ENCODE assay signal across 21 cellular contexts in genomic region chr1:94180650-94181049, GRCh38. TPM values are rescaled to one million over a fixed set of nuclear protein-coding genes. Genes with fewer than 3 reads are reported as not detected.
A peak's percentile ranks its signal among the peaks of the same experiment; 100 is the strongest.
DNase-seq lines count a peak whose midpoint lies in the region; FAIRE-seq and TF ChIP-seq lines count a peak whose summit lies in the region.
"Had no signal": no experiment of that assay in that cellular context is flagged by ENCODE, and none has a peak within 500 bp of the region (broad histone marks: within the 10 kb centered on the region; RNA-seq: fewer than 3 reads in every experiment).

No MANE protein-coding gene starts in this region.

- no peak overlapping the region for H3K4me3 Mint-ChIP-seq in activated naive CD4-positive, alpha-beta T cell treated with anti-CD3 and anti-CD28 coated beads, Interleukin-2, amount 10 ng/mL, durations not matched to agents 7 days and 5 days
- H3K4me3 Mint-ChIP-seq in CD8-positive, alpha-beta memory T cell: no peak overlapping the region
- H3K4me3 Mint-ChIP-seq: CD8-positive, alpha-beta T cell had no signal

- intact Hi-C loops in PC-9 (cut with micrococcal nuclease; ENCODE audit: unreplicated experiment) (no loop called here), endothelial cell of umbilical vein (cut with micrococcal nuclease) (loop anchor here (2.0 to 5.0 kb wide), 2 partner anchors 120 to 152 kb away; no protein-coding TSS in a partner anchor)

- peaks cover 5% of the 10 kb centered on the region for H3K27me3 Mint-ChIP-seq in activated naive CD4-positive, alpha-beta T cell treated with anti-CD3 and anti-CD28 coated beads, Interleukin-2, amount 10 ng/mL, durations not matched to agents 7 days and 5 days
- peaks cover 6 to 31% of the 10 kb centered on the region in 2 donors for H3K27me3 Mint-ChIP-seq in CD8-positive, alpha-beta memory T cell

- DNase-seq in GM23248 (peak; percentile 22), PC-9 (no peak), endothelial cell of umbilical vein (ENCODE audit: low read depth, low spot score) (peak; percentile 49), NCI-H748 treated with DMSO at 0.1 percent for 48 hours (lab: John Stamatoyannopoulos, UW) (no peak)
- DNase-seq in NK-92 treated with Interleukin-12 subunit alpha and Interleukin-12 subunit beta, amount 100 ng/mL, for 24 hours (lab: John Stamatoyannopoulos, UW): no peak
- DNase-seq in activated naive CD4-positive, alpha-beta T cell treated with anti-CD3 and anti-CD28 coated beads, Interleukin-2, amount 10 ng/mL, durations not matched to agents 7 days and 5 days: no peak
- no peak for DNase-seq in CD8-positive, alpha-beta memory T cell
- DNase-seq: CD8-positive, alpha-beta T cell; DMS53; MM.1S; NCI-H1092; NCI-H1436 treated with DMSO at 0.1 percent for 48 hours; NCI-H2029 treated with DMSO at 0.1 percent for 48 hours; NCI-H2171 treated with DMSO at 0.1 percent for 48 hours; NCI-H446; NCI-H69; SIG-M5 had no signal

- H3K9me3 Mint-ChIP-seq in activated naive CD4-positive, alpha-beta T cell treated with anti-CD3 and anti-CD28 coated beads, Interleukin-2, amount 10 ng/mL, durations not matched to agents 7 days and 5 days: no peaks in the 10 kb centered on the region
- peaks cover 0 to 3% (median 0%) of the 10 kb centered on the region in 5 donors for H3K9me3 Mint-ChIP-seq in CD8-positive, alpha-beta memory T cell
- H3K9me3 Mint-ChIP-seq: CD8-positive, alpha-beta T cell had no signal

- H3F3A ChIP-seq in GM23248 (ENCODE audit: insufficient read depth) (peaks cover 94% of the 10 kb centered on the region), PC-9 (ENCODE audit: insufficient read depth, low read depth) (peaks cover 99% of the 10 kb centered on the region)

- no peak overlapping the region for H3K27ac Mint-ChIP-seq in activated naive CD4-positive, alpha-beta T cell treated with anti-CD3 and anti-CD28 coated beads, Interleukin-2, amount 10 ng/mL, durations not matched to agents 7 days and 5 days
- H3K27ac Mint-ChIP-seq in CD8-positive, alpha-beta memory T cell: no peak overlapping the region
- H3K27ac Mint-ChIP-seq: CD8-positive, alpha-beta T cell had no signal

- H3K27me3 ChIP-seq in ACC112 (ENCODE audit: insufficient read depth, low read length) (no peaks in the 10 kb centered on the region), GM23248 (replicated peaks; ENCODE audit: insufficient read depth) (no peaks in the 10 kb centered on the region), PC-9 (ENCODE audit: insufficient read depth, low read depth) (no peaks in the 10 kb centered on the region), endothelial cell of umbilical vein (ENCODE audit: control insufficient read depth in 2 of 2, insufficient read depth in 2 of 2, low read length in 2 of 2) (no peaks in the 10 kb centered on the region)
- no peaks in the 10 kb centered on the region for H3K27me3 ChIP-seq in CD8-positive, alpha-beta memory T cell (ENCODE audit: insufficient read depth, low read length, poor library complexity, severe bottlenecking)
- H3K27me3 ChIP-seq: BLaER1 treated with 17β-estradiol and CSF1 and Interleukin-3, amounts not matched to agents 10 nM and 100 nM had no signal

- H2AFZ ChIP-seq in ACC112 (ENCODE audit: low read length, unreplicated experiment): no peak overlapping the region
- H2AFZ ChIP-seq in GM23248: no peak overlapping the region
- H2AFZ ChIP-seq in PC-9: no peak overlapping the region
- H2AFZ ChIP-seq in endothelial cell of umbilical vein (ENCODE audit: low read depth, low read length): no peak overlapping the region

- FAIRE-seq in endothelial cell of umbilical vein (lab: Jason Lieb, UNC): no peak
- FAIRE-seq: A549, H1 had no signal

- H3K4me3 ChIP-seq in ACC112 (ENCODE audit: low read depth, low read length): no peak overlapping the region
- H3K4me3 ChIP-seq in GM23248: no peak overlapping the region
- no peak overlapping the region for H3K4me3 ChIP-seq in PC-9
- no peak overlapping the region for H3K4me3 ChIP-seq in endothelial cell of umbilical vein (replicated peaks in 1 of 3; ENCODE audit: insufficient read depth in 1 of 3, low read depth in 1 of 3, low read length in 3 of 3)
- H3K4me3 ChIP-seq in CD8-positive, alpha-beta memory T cell (ENCODE audit: low read length): no peak overlapping the region
- H3K4me3 ChIP-seq: A549; BLaER1 treated with 17β-estradiol and CSF1 and Interleukin-3, amounts not matched to agents 10 nM and 100 nM had no signal

- H3K9ac ChIP-seq in GM23248 (no peak overlapping the region), endothelial cell of umbilical vein (replicated peaks; ENCODE audit: extremely low read depth, insufficient read depth, low read length) (no peak overlapping the region)
- H3K9ac ChIP-seq: BLaER1 treated with 17β-estradiol and CSF1 and Interleukin-3, amounts not matched to agents 10 nM and 100 nM had no signal

- POLR2A ChIA-PET in PC-9 (lab: Charles Lee; ENCODE audit: unreplicated experiment) (no interaction called here), endothelial cell of umbilical vein (lab: Charles Lee) (interaction anchor here (0.5 to 0.6 kb wide), 2 partner anchors 33 to 134 kb away, joined by 3 to 6 read pairs; no protein-coding TSS in a partner anchor)
- POLR2A ChIA-PET in CD8-positive, alpha-beta memory T cell (lab: Charles Lee): no interaction called here

- no peaks in the 10 kb centered on the region for H3K36me3 Mint-ChIP-seq in activated naive CD4-positive, alpha-beta T cell treated with anti-CD3 and anti-CD28 coated beads, Interleukin-2, amount 10 ng/mL, durations not matched to agents 7 days and 5 days
- no peaks in the 10 kb centered on the region for H3K36me3 Mint-ChIP-seq in CD8-positive, alpha-beta memory T cell
- H3K36me3 Mint-ChIP-seq: CD8-positive, alpha-beta T cell had no signal

- H3K4me2 ChIP-seq in GM23248 (ENCODE audit: unreplicated experiment) (no peak overlapping the region), PC-9 (no peak overlapping the region), endothelial cell of umbilical vein (ENCODE audit: insufficient read depth, low read length) (no peak overlapping the region)
- H3K4me2 ChIP-seq: A549; BLaER1 treated with 17β-estradiol and CSF1 and Interleukin-3, amounts not matched to agents 10 nM and 100 nM had no signal

- H4K20me1 ChIP-seq in GM23248 (ENCODE audit: insufficient read depth) (no peaks in the 10 kb centered on the region), PC-9 (ENCODE audit: insufficient read depth) (peaks cover 22% of the 10 kb centered on the region; the same call in 1 of the 2 replicates), endothelial cell of umbilical vein (replicated peaks; ENCODE audit: control insufficient read depth, extremely low read depth, insufficient read depth, low read length) (peaks cover 2% of the 10 kb centered on the region)
- H4K20me1 ChIP-seq: BLaER1 treated with 17β-estradiol and CSF1 and Interleukin-3, amounts not matched to agents 10 nM and 100 nM had no signal

- H3K27ac ChIP-seq in ACC112 (ENCODE audit: low read depth, low read length) (0 out of 2 replicates have a peak overlapping the region, but pooled peaks have one; percentile 12), GM23248 (peak overlapping the region; percentile 18), PC-9 (peak overlapping the region; percentile 31), endothelial cell of umbilical vein (ENCODE audit: insufficient read depth, low read depth, low read length) (peak overlapping the region; percentile 18)
- no peak overlapping the region for H3K27ac ChIP-seq in CD8-positive, alpha-beta memory T cell (ENCODE audit: low read depth, low read length)
- H3K27ac ChIP-seq: A549; BLaER1 treated with 17β-estradiol and CSF1 and Interleukin-3, amounts not matched to agents 10 nM and 100 nM had no signal

- dilution Hi-C loops in endothelial cell of umbilical vein (cut with MboI; ENCODE audit: extremely low pct_ligation_motif_present, low sequenced_read_pairs): no loop called here

- H3K36me3 ChIP-seq in ACC112 (ENCODE audit: insufficient read depth, low read length): peaks cover 58% of the 10 kb centered on the region
- H3K36me3 ChIP-seq in GM23248 (ENCODE audit: low read depth): peaks cover 99% of the 10 kb centered on the region
- peaks cover 94% of the 10 kb centered on the region for H3K36me3 ChIP-seq in PC-9 (ENCODE audit: low read depth)
- peaks cover 31 to 66% of the 10 kb centered on the region in 2 experiments for H3K36me3 ChIP-seq in endothelial cell of umbilical vein (ENCODE audit: control insufficient read depth in 2 of 2, extremely low read depth in 1 of 2, insufficient read depth in 2 of 2, low read length in 2 of 2)
- no peaks in the 10 kb centered on the region for H3K36me3 ChIP-seq in CD8-positive, alpha-beta memory T cell (ENCODE audit: insufficient read depth, low read length)

- H3K4me1 Mint-ChIP-seq in activated naive CD4-positive, alpha-beta T cell treated with anti-CD3 and anti-CD28 coated beads, Interleukin-2, amount 10 ng/mL, durations not matched to agents 7 days and 5 days: no peaks in the 10 kb centered on the region
- no peaks in the 10 kb centered on the region for H3K4me1 Mint-ChIP-seq in CD8-positive, alpha-beta memory T cell

- H3K9me2 ChIP-seq in GM23248 (ENCODE audit: insufficient read depth) (no peaks in the 10 kb centered on the region), PC-9 (ENCODE audit: insufficient read depth) (no peaks in the 10 kb centered on the region)

- CTCF ChIA-PET in PC-9 (lab: Charles Lee) (no interaction called here), endothelial cell of umbilical vein (lab: Charles Lee) (interaction anchor here (0.9 to 4.8 kb wide), 8 partner anchors 18 to 154 kb away, joined by 3 to 45 read pairs (median 12); no protein-coding TSS in a partner anchor)
- CTCF ChIA-PET in activated naive CD4-positive, alpha-beta T cell treated with anti-CD3 and anti-CD28 coated beads, Interleukin-2, amount 10 ng/mL, durations not matched to agents 7 days and 5 days (lab: Charles Lee): no interaction called here
- CTCF ChIA-PET in CD8-positive, alpha-beta memory T cell (lab: Charles Lee): no interaction called here

- no TSS peak for BruUV-seq in PC-9 (replicated peaks; lab: Mats Ljungman, UMichigan)
- BruUV-seq in endothelial cell of umbilical vein (replicated peaks; lab: Mats Ljungman, UMichigan): no TSS peak

- H3K4me1 ChIP-seq in ACC112 (ENCODE audit: control insufficient read depth, insufficient read depth, low read length, unreplicated experiment) (peaks cover 4% of the 10 kb centered on the region), GM23248 (ENCODE audit: insufficient read depth) (peaks cover 15% of the 10 kb centered on the region; the same call in 1 of the 2 replicates), PC-9 (replicated peaks; ENCODE audit: insufficient read depth) (no peaks in the 10 kb centered on the region), endothelial cell of umbilical vein (ENCODE audit: control insufficient read depth, extremely low read depth, insufficient read depth, low read length) (peaks cover 36% of the 10 kb centered on the region)
- H3K4me1 ChIP-seq in CD8-positive, alpha-beta memory T cell (ENCODE audit: insufficient read depth, low read length): no peaks in the 10 kb centered on the region
- H3K4me1 ChIP-seq: A549; BLaER1 treated with 17β-estradiol and CSF1 and Interleukin-3, amounts not matched to agents 10 nM and 100 nM had no signal

- WGBS in GM23248 (ENCODE audit: low coverage in 1 of 2, low lambda C conversion rate in 2 of 2, missing lambda C conversion rate in 2 of 2), 2 experiments: 96 to 100% methylated on average over 1 of the region's 1 CpG

- H3K9me1 ChIP-seq in endothelial cell of umbilical vein (replicated peaks; ENCODE audit: control insufficient read depth, extremely low read depth, insufficient read depth, low read length): no peaks in the 10 kb centered on the region

- H3K9me3 ChIP-seq in GM23248 (ENCODE audit: low read depth) (no peaks in the 10 kb centered on the region), PC-9 (ENCODE audit: insufficient read depth, low read depth) (no peaks in the 10 kb centered on the region), endothelial cell of umbilical vein (replicated peaks; ENCODE audit: control insufficient read depth, insufficient read depth, low read length) (no peaks in the 10 kb centered on the region)
- H3K9me3 ChIP-seq in CD8-positive, alpha-beta memory T cell (ENCODE audit: low read length): no peaks in the 10 kb centered on the region
- H3K9me3 ChIP-seq: A549; BLaER1 treated with 17β-estradiol and CSF1 and Interleukin-3, amounts not matched to agents 10 nM and 100 nM had no signal

- H3K79me2 ChIP-seq in ACC112 (ENCODE audit: control insufficient read depth, insufficient read depth, low read length, unreplicated experiment) (peaks cover 4% of the 10 kb centered on the region), GM23248 (ENCODE audit: insufficient read depth) (peaks cover 98% of the 10 kb centered on the region), PC-9 (ENCODE audit: low read depth) (peaks cover 72% of the 10 kb centered on the region), endothelial cell of umbilical vein (ENCODE audit: control insufficient read depth, insufficient read depth, low read length) (peaks cover 46% of the 10 kb centered on the region)

- no peak for TF ChIP-seq CTCF in PC-9 (conservative IDR thresholded peaks at IDR 0.05)
- TF ChIP-seq CTCF in endothelial cell of umbilical vein (IDR thresholded peaks at IDR 0.05; ENCODE audit: extremely low read depth in 1 of 2, insufficient read depth in 1 of 2, low read depth in 1 of 2, low read length in 2 of 2): no peak

- in situ Hi-C loops in GM23248 (cut with MboI): no loop called here

- no peak for TF ChIP-seq POLR2A in endothelial cell of umbilical vein (IDR thresholded peaks at IDR 0.05; ENCODE audit: low read depth, low read length)

RNA-seq across cellular contexts. Expression of gene ARHGAP29, which starts 56.7 kb away (rescaled TPM):
- total RNA-seq in GM23248 (2014; rRNA removed; shearing (Covaris generic)): 114 and 120 TPM in 2 replicates
- polyA plus RNA-seq in GM23248 (2016; fragmentation: Nextera tagmentation; extraction: Ambion mirVana) (145 and 152 TPM in 2 replicates), endothelial cell of umbilical vein (47.2 and 56.3 TPM in 2 replicates)
- total RNA-seq in PC-9 (2021) (123 and 137 TPM in 2 replicates), endothelial cell of umbilical vein (199 and 215 TPM in 2 replicates)
- polyA plus RNA-seq in endothelial cell of umbilical vein (2011; cell fraction: cytosol; rRNA removed): 59.2 and 63.7 TPM in 2 replicates
- polyA plus RNA-seq in endothelial cell of umbilical vein (2011; cell fraction: nucleus; rRNA removed): 194 and 251 TPM in 2 replicates
- polyA plus RNA-seq in endothelial cell of umbilical vein (2012): 93.5 and 141 TPM in 2 replicates
- 189 and 190 TPM in 2 replicates for polyA minus RNA-seq in endothelial cell of umbilical vein
- 2.3 TPM for polyA minus RNA-seq in endothelial cell of umbilical vein (2011; cell fraction: cytosol; rRNA and poly(A)+ RNA removed)
- 458 and 651 TPM in 2 replicates for polyA minus RNA-seq in endothelial cell of umbilical vein (2011; cell fraction: nucleus; rRNA and poly(A)+ RNA removed)
- not detected for total RNA-seq in CD8-positive, alpha-beta memory T cell
- polyA plus RNA-seq in CD8-positive, alpha-beta memory T cell: not detected
- total RNA-seq: CD8-positive, alpha-beta T cell had no signal

RNA-seq across cellular contexts. Expression of gene ABCA4, which starts 59.7 kb away (rescaled TPM):
- 0.63 and 3.7 TPM in 2 replicates for total RNA-seq in GM23248 (2014; rRNA removed; shearing (Covaris generic))
- polyA plus RNA-seq in GM23248 (2016; fragmentation: Nextera tagmentation; extraction: Ambion mirVana) (0.20 and 0.25 TPM in 2 replicates), endothelial cell of umbilical vein (2.3 and 2.5 TPM in 2 replicates)
- total RNA-seq in PC-9 (2021) (20.0 and 20.8 TPM in 2 replicates), endothelial cell of umbilical vein (4.9 and 5.0 TPM in 2 replicates)
- polyA plus RNA-seq in endothelial cell of umbilical vein (2011; cell fraction: cytosol; rRNA removed): 1.1 TPM in 2 replicates
- 8.9 and 12.1 TPM in 2 replicates for polyA plus RNA-seq in endothelial cell of umbilical vein (2011; cell fraction: nucleus; rRNA removed)
- polyA plus RNA-seq in endothelial cell of umbilical vein (2012): 2.0 and 5.2 TPM in 2 replicates
- polyA minus RNA-seq in endothelial cell of umbilical vein: 3.4 and 5.3 TPM in 2 replicates
- 3.3 TPM for polyA minus RNA-seq in endothelial cell of umbilical vein (2011; cell fraction: cytosol; rRNA and poly(A)+ RNA removed)
- 9.0 and 9.1 TPM in 2 replicates for polyA minus RNA-seq in endothelial cell of umbilical vein (2011; cell fraction: nucleus; rRNA and poly(A)+ RNA removed)
- not detected for total RNA-seq in CD8-positive, alpha-beta memory T cell
- polyA plus RNA-seq in CD8-positive, alpha-beta memory T cell: not detected
- total RNA-seq: CD8-positive, alpha-beta T cell; H1 had no signal

Comparison
In these comparisons a context has a peak if more than half of its experiments do, and no peak if none do; other contexts are left out.
1. DNase-seq: peak in GM23248 (single experiment) and endothelial cell of umbilical vein (single experiment); none in PC-9 (0 of 2), NK-92 treated with Interleukin-12 subunit alpha and Interleukin-12 subunit beta, amount 100 ng/mL, for 24 hours (single experiment), activated naive CD4-positive, alpha-beta T cell treated with anti-CD3 and anti-CD28 coated beads, Interleukin-2, amount 10 ng/mL, durations not matched to agents 7 days and 5 days (single experiment), NCI-H748 treated with DMSO at 0.1 percent for 48 hours (single experiment) and CD8-positive, alpha-beta memory T cell (0 of 5).
2. RNA of gene ARHGAP29, which starts 56.7 kb away (total RNA-seq): 199 to 215 TPM in endothelial cell of umbilical vein, 123 to 137 TPM in PC-9 and 114 to 120 TPM in GM23248; not detected in CD8-positive, alpha-beta memory T cell; every median in the first group is over 100 times any median in the second.